19 cellular contexts compared by ENCODE assay signal in genomic region chr10:3648179-3648975, GRCh38.
"Had no signal": no experiment of that assay in that cellular context is flagged by ENCODE, and none has a peak within 500 bp of the region (broad histone marks: within the 10 kb centered on the region; RNA-seq: fewer than 3 reads in every experiment).

No MANE protein-coding gene starts in this region.

- H3K9me3 ChIP-seq: lower lobe of right lung, prostate gland, right atrium auricular region, tibial nerve, vagina had no signal

- DNase-seq: activated CD4-positive, alpha-beta T cell treated with anti-CD3 and anti-CD28 coated beads for 1 hour; activated T-cell treated with anti-CD3 and anti-CD28 coated beads for 4 hours; left colon; lower lobe of right lung; stimulated activated CD4-positive, alpha-beta T cell treated with anti-CD3 and anti-CD28 coated beads, Interleukin-15, amount 100 ng/mL, for 24 hours; stimulated activated CD4-positive, alpha-beta T cell treated with anti-CD3 and anti-CD28 coated beads, Interleukin-2, amount 100 ng/mL, for 48 hours; T-helper 2 cell had no signal

- H2AFZ ChIP-seq: hepatocyte had no signal

- H3K4me3 Mint-ChIP-seq: activated naive CD8-positive, alpha-beta T cell; mesothelial cell of epicardium; neural crest cell; stimulated activated naive CD8-positive, alpha-beta T cell treated with anti-CD3 and anti-CD28 coated beads, Interleukin-15, Interleukin-2, amounts not matched to agents 100 ng/mL and 50 ng/mL, for 24 hours had no signal

- H3K4me1 ChIP-seq: lower lobe of right lung, prostate gland, right atrium auricular region, vagina had no signal

- H3K36me3 Mint-ChIP-seq: activated naive CD8-positive, alpha-beta T cell; mesothelial cell of epicardium had no signal

- H3K4me2 ChIP-seq: hepatocyte had no signal

- H3K27me3 ChIP-seq: cardiac muscle cell, hepatocyte, right atrium auricular region, tibial nerve, vagina had no signal

- H3K36me3 ChIP-seq: cardiac muscle cell, lower lobe of right lung, prostate gland, right atrium auricular region, tibial nerve, vagina had no signal

- H3K79me2 ChIP-seq: hepatocyte had no signal

- H3K27ac ChIP-seq: cardiac muscle cell, hepatocyte, lower lobe of right lung, prostate gland, right atrium auricular region, skin epidermis, tibial nerve, vagina, VCaP had no signal

- H3K9me3 Mint-ChIP-seq: mesothelial cell of epicardium; stimulated activated naive CD8-positive, alpha-beta T cell treated with anti-CD3 and anti-CD28 coated beads, Interleukin-15, Interleukin-2, amounts not matched to agents 100 ng/mL and 50 ng/mL, for 24 hours had no signal

- H3K4me3 ChIP-seq: cardiac muscle cell, hepatocyte, lower lobe of right lung, prostate gland, right atrium auricular region, skin epidermis, tibial nerve, vagina had no signal

- ATAC-seq: left colon, lower lobe of right lung had no signal

- H3K4me1 Mint-ChIP-seq: neural crest cell had no signal
